Comparison of ENCODE assay signal across 1 cellular context in genomic region chr1:38559180-38559874, GRCh38.
TF ChIP-seq lines count a peak whose summit lies in the region.

No MANE protein-coding gene starts in this region.

TF ChIP-seq in GM12878, 131 proteins besides CTCF, POLR2A, EP300 and RAD21 (continued from another document and continues in another):
- no peak for TF ChIP-seq CBX5 (IDR thresholded peaks at IDR 0.05; ENCODE audit: low read depth)
- peak; percentile 65; the same call in 1 of the 2 replicates for TF ChIP-seq CREB1 (IDR thresholded peaks at IDR 0.05; ENCODE audit: low read depth)
- TF ChIP-seq JUND (IDR thresholded peaks at IDR 0.05; ENCODE audit: low read depth, low read length) = no peak
- TF ChIP-seq TBL1XR1 (IDR thresholded peaks at IDR 0.05; ENCODE audit: low read depth, low read length) = peak; percentile 75; the same call in 1 of the 2 replicates
- TF ChIP-seq, protein P1, sequence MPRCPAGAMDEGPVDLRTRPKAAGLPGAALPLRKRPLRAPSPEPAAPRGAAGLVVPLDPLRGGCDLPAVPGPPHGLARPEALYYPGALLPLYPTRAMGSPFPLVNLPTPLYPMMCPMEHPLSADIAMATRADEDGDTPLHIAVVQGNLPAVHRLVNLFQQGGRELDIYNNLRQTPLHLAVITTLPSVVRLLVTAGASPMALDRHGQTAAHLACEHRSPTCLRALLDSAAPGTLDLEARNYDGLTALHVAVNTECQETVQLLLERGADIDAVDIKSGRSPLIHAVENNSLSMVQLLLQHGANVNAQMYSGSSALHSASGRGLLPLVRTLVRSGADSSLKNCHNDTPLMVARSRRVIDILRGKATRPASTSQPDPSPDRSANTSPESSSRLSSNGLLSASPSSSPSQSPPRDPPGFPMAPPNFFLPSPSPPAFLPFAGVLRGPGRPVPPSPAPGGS (IDR thresholded peaks at IDR 0.05; ENCODE audit: borderline replicate concordance, insufficient read depth, low read depth, low read length, poor library complexity, severe bottlenecking) = no peak
- no peak for TF ChIP-seq HSF1 (IDR thresholded peaks at IDR 0.05; ENCODE audit: low read depth, low read length)
- no peak for TF ChIP-seq MYC (IDR thresholded peaks at IDR 0.05; ENCODE audit: insufficient read depth, insufficient read length, insufficient replicate concordance, low read length, severe bottlenecking)
- TF ChIP-seq, protein P2, sequence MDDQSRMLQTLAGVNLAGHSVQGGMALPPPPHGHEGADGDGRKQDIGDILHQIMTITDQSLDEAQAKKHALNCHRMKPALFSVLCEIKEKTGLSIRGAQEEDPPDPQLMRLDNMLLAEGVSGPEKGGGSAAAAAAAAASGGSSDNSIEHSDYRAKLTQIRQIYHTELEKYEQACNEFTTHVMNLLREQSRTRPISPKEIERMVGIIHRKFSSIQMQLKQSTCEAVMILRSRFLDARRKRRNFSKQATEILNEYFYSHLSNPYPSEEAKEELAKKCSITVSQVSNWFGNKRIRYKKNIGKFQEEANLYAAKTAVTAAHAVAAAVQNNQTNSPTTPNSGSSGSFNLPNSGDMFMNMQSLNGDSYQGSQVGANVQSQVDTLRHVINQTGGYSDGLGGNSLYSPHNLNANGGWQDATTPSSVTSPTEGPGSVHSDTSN (IDR thresholded peaks at IDR 0.05; ENCODE audit: insufficient replicate concordance, low read depth, low read length) = no peak
- no peak for TF ChIP-seq YBX1 (IDR thresholded peaks at IDR 0.05)
- no peak for TF ChIP-seq STAT3 (IDR thresholded peaks at IDR 0.05; ENCODE audit: low read depth, low read length)
- TF ChIP-seq RAD51 (IDR thresholded peaks at IDR 0.05) = no peak
- peak; percentile 87 for TF ChIP-seq MEF2B (IDR thresholded peaks at IDR 0.05; ENCODE audit: partially characterized antibody, poor library complexity, severe bottlenecking)
- TF ChIP-seq ZNF622 (IDR thresholded peaks at IDR 0.05) = no peak
- no peak for TF ChIP-seq SUPT20H (IDR thresholded peaks at IDR 0.05; ENCODE audit: borderline replicate concordance, control insufficient read depth, low read depth, low read length)
- TF ChIP-seq BHLHE40 (IDR thresholded peaks at IDR 0.05; ENCODE audit: borderline replicate concordance in 1 of 2, low read depth in 2 of 2, low read length in 1 of 2) = peak; percentile 93 to 94
- TF ChIP-seq, protein P3, sequence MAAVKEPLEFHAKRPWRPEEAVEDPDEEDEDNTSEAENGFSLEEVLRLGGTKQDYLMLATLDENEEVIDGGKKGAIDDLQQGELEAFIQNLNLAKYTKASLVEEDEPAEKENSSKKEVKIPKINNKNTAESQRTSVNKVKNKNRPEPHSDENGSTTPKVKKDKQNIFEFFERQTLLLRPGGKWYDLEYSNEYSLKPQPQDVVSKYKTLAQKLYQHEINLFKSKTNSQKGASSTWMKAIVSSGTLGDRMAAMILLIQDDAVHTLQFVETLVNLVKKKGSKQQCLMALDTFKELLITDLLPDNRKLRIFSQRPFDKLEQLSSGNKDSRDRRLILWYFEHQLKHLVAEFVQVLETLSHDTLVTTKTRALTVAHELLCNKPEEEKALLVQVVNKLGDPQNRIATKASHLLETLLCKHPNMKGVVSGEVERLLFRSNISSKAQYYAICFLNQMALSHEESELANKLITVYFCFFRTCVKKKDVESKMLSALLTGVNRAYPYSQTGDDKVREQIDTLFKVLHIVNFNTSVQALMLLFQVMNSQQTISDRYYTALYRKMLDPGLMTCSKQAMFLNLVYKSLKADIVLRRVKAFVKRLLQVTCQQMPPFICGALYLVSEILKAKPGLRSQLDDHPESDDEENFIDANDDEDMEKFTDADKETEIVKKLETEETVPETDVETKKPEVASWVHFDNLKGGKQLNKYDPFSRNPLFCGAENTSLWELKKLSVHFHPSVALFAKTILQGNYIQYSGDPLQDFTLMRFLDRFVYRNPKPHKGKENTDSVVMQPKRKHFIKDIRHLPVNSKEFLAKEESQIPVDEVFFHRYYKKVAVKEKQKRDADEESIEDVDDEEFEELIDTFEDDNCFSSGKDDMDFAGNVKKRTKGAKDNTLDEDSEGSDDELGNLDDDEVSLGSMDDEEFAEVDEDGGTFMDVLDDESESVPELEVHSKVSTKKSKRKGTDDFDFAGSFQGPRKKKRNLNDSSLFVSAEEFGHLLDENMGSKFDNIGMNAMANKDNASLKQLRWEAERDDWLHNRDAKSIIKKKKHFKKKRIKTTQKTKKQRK (IDR thresholded peaks at IDR 0.05; ENCODE audit: low read depth, low read length) = no peak
- TF ChIP-seq, protein P4, sequence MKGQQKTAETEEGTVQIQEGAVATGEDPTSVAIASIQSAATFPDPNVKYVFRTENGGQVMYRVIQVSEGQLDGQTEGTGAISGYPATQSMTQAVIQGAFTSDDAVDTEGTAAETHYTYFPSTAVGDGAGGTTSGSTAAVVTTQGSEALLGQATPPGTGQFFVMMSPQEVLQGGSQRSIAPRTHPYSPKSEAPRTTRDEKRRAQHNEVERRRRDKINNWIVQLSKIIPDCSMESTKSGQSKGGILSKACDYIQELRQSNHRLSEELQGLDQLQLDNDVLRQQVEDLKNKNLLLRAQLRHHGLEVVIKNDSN (IDR thresholded peaks at IDR 0.05; ENCODE audit: borderline replicate concordance, extremely low read length, insufficient read depth, low read depth, low read length) = no peak
- TF ChIP-seq BMI1 (IDR thresholded peaks at IDR 0.05; ENCODE audit: borderline replicate concordance) = no peak
- TF ChIP-seq PRDM15 (CRISPR knock-in tag; IDR thresholded peaks at IDR 0.05) = no peak
- no peak for TF ChIP-seq STAT1 (conservative IDR thresholded peaks at IDR 0.05)
- TF ChIP-seq PAX8 (IDR thresholded peaks at IDR 0.05) = no peak
- no peak for TF ChIP-seq SREBF1 (IDR thresholded peaks at IDR 0.05; ENCODE audit: low read length)
- TF ChIP-seq, protein P5, sequence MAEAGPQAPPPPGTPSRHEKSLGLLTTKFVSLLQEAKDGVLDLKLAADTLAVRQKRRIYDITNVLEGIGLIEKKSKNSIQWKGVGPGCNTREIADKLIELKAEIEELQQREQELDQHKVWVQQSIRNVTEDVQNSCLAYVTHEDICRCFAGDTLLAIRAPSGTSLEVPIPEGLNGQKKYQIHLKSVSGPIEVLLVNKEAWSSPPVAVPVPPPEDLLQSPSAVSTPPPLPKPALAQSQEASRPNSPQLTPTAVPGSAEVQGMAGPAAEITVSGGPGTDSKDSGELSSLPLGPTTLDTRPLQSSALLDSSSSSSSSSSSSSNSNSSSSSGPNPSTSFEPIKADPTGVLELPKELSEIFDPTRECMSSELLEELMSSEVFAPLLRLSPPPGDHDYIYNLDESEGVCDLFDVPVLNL (IDR thresholded peaks at IDR 0.05; ENCODE audit: low read depth, low read length) = no peak
- TF ChIP-seq NKRF (conservative IDR thresholded peaks at IDR 0.05) = no peak
- no peak for TF ChIP-seq EZH2 (IDR thresholded peaks at IDR 0.05; ENCODE audit: borderline replicate concordance, control insufficient read depth, low read depth, low read length)
- TF ChIP-seq RB1 (IDR thresholded peaks at IDR 0.05; ENCODE audit: borderline replicate concordance) = no peak
- TF ChIP-seq ZNF24 (IDR thresholded peaks at IDR 0.05) = no peak
- TF ChIP-seq, protein P6, sequence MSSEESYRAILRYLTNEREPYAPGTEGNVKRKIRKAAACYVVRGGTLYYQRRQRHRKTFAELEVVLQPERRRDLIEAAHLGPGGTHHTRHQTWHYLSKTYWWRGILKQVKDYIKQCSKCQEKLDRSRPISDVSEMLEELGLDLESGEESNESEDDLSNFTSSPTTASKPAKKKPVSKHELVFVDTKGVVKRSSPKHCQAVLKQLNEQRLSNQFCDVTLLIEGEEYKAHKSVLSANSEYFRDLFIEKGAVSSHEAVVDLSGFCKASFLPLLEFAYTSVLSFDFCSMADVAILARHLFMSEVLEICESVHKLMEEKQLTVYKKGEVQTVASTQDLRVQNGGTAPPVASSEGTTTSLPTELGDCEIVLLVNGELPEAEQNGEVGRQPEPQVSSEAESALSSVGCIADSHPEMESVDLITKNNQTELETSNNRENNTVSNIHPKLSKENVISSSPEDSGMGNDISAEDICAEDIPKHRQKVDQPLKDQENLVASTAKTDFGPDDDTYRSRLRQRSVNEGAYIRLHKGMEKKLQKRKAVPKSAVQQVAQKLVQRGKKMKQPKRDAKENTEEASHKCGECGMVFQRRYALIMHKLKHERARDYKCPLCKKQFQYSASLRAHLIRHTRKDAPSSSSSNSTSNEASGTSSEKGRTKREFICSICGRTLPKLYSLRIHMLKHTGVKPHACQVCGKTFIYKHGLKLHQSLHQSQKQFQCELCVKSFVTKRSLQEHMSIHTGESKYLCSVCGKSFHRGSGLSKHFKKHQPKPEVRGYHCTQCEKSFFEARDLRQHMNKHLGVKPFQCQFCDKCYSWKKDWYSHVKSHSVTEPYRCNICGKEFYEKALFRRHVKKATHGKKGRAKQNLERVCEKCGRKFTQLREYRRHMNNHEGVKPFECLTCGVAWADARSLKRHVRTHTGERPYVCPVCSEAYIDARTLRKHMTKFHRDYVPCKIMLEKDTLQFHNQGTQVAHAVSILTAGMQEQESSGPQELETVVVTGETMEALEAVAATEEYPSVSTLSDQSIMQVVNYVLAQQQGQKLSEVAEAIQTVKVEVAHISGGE (CRISPR knock-in tag; IDR thresholded peaks at IDR 0.05) = no peak
- TF ChIP-seq SREBF2 (IDR thresholded peaks at IDR 0.05; ENCODE audit: low read length) = no peak
- TF ChIP-seq SPI1 (IDR thresholded peaks at IDR 0.05; ENCODE audit: borderline replicate concordance, insufficient read depth, low read depth, low read length) = peak; percentile 85
- TF ChIP-seq MLLT1 (IDR thresholded peaks at IDR 0.05) = 0 out of 2 replicates have a peak, but pooled peaks have one; percentile 90
- TF ChIP-seq KDM1A (IDR thresholded peaks at IDR 0.05; ENCODE audit: borderline replicate concordance) = no peak
- peak; percentile 92 to 94 for TF ChIP-seq IKZF2 (IDR thresholded peaks at IDR 0.05)
- TF ChIP-seq RBBP5 (conservative IDR thresholded peaks at IDR 0.05) = no peak
- TF ChIP-seq DPF2 (IDR thresholded peaks at IDR 0.05) = peak; percentile 83
- TF ChIP-seq ZNF274 (IDR thresholded peaks at IDR 0.05; ENCODE audit: insufficient read depth, insufficient read length) = no peak
